12 cellular contexts compared by ENCODE assay signal in genomic region chr3:158443632-158444031, GRCh38.
DNase-seq lines count a peak whose midpoint lies in the region; ATAC-seq and TF ChIP-seq lines count a peak whose summit lies in the region.
"Had no signal": no experiment of that assay in that cellular context is flagged by ENCODE, and none has a peak within 500 bp of the region (broad histone marks: within the 10 kb centered on the region; RNA-seq: fewer than 3 reads in every experiment).

No MANE protein-coding gene starts in this region.

- no peaks in the 10 kb centered on the region for H3K9me3 ChIP-seq in gastrocnemius medialis
- no peaks in the 10 kb centered on the region for H3K9me3 ChIP-seq in effector memory CD4-positive, alpha-beta T cell (ENCODE audit: control insufficient read depth, low read length)

- H3K56ac ChIP-seq in mesendoderm (ENCODE audit: low read length): no peak overlapping the region

- no peak overlapping the region for H4K8ac ChIP-seq in mesendoderm (ENCODE audit: low read depth, low read length)

- H3K4me1 ChIP-seq in gastrocnemius medialis: no peaks in the 10 kb centered on the region
- no peaks in the 10 kb centered on the region for H3K4me1 ChIP-seq in effector memory CD4-positive, alpha-beta T cell (ENCODE audit: control insufficient read depth, insufficient read depth, low read length, poor library complexity, severe bottlenecking)
- no peaks in the 10 kb centered on the region for H3K4me1 ChIP-seq in mesendoderm (ENCODE audit: control insufficient read depth, low read depth, low read length)

- no peak overlapping the region for H2BK15ac ChIP-seq in mesendoderm (replicated peaks; ENCODE audit: low read depth)

- TF ChIP-seq CTCF in GM06990 (IDR thresholded peaks at IDR 0.05; ENCODE audit: insufficient read depth, low read length, poor library complexity, severe bottlenecking): no peak
- TF ChIP-seq CTCF in gastrocnemius medialis (IDR thresholded peaks at IDR 0.05 in 4 of 5, conservative IDR thresholded peaks at IDR 0.05 in 1 of 5): no peak

- H3K27me3 ChIP-seq in GM06990 (replicated peaks; ENCODE audit: control insufficient read depth, insufficient read depth, low read length) (no peaks in the 10 kb centered on the region), gastrocnemius medialis (no peaks in the 10 kb centered on the region), mesendoderm (ENCODE audit: insufficient read depth, low read length, poor library complexity) (no peaks in the 10 kb centered on the region)
- H3K27me3 ChIP-seq in effector memory CD4-positive, alpha-beta T cell (replicated peaks; ENCODE audit: control insufficient read depth, insufficient read depth, low read length, poor library complexity, severe bottlenecking): no peaks in the 10 kb centered on the region
- H3K27me3 ChIP-seq: dorsolateral prefrontal cortex had no signal

- H3K23ac ChIP-seq in mesendoderm (ENCODE audit: low read length): no peak overlapping the region

- no peak overlapping the region for H3K9ac ChIP-seq in mesendoderm (ENCODE audit: low read length)

- H3K79me1 ChIP-seq in mesendoderm (ENCODE audit: low read length): no peaks in the 10 kb centered on the region

- H3K79me2 ChIP-seq in mesendoderm (ENCODE audit: control insufficient read depth, insufficient read depth, low read length): no peaks in the 10 kb centered on the region

- DNase-seq in GM06990 (ENCODE audit: extremely low read depth, insufficient read length) (peak; percentile 21), gastrocnemius medialis (no peak), mesendoderm (no peak)
- no peak for DNase-seq in effector memory CD4-positive, alpha-beta T cell
- no peak for DNase-seq in activated CD4-positive, alpha-beta T cell treated with anti-CD3 and anti-CD28 coated beads for 1 hour
- DNase-seq: dorsolateral prefrontal cortex; HCEC 1CT; NCI-H510A treated with DMSO at 0.1 percent for 48 hours; stimulated activated CD4-positive, alpha-beta T cell treated with anti-CD3 and anti-CD28 coated beads, Interleukin-4, amount 100 ng/mL, for 24 hours had no signal

- no peak overlapping the region for H4K5ac ChIP-seq in mesendoderm (ENCODE audit: low read length)

- no peak overlapping the region for H3K18ac ChIP-seq in mesendoderm (ENCODE audit: low read length)

- no peak overlapping the region for H2AK5ac ChIP-seq in mesendoderm (ENCODE audit: low read length)

- TF ChIP-seq POLR2A in gastrocnemius medialis (IDR thresholded peaks at IDR 0.05): no peak

- no CpG with 5 or more reads among the region's 1 CpG for WGBS in mesendoderm (ENCODE audit: extremely low coverage, insufficient coverage, low lambda C conversion rate)

- no peak overlapping the region for H3K27ac ChIP-seq in gastrocnemius medialis
- no peak overlapping the region for H3K27ac ChIP-seq in effector memory CD4-positive, alpha-beta T cell (ENCODE audit: insufficient read depth, low read length, poor library complexity, severe bottlenecking)
- no peak overlapping the region for H3K27ac ChIP-seq in mesendoderm (ENCODE audit: low read depth, low read length)
- H3K27ac ChIP-seq: dorsolateral prefrontal cortex had no signal

- H3K36me3 ChIP-seq in GM06990 (ENCODE audit: control insufficient read depth, insufficient read depth, low read length) (no peaks in the 10 kb centered on the region), gastrocnemius medialis (no peaks in the 10 kb centered on the region), mesendoderm (ENCODE audit: control insufficient read depth, insufficient read depth, low read length) (no peaks in the 10 kb centered on the region)
- no peaks in the 10 kb centered on the region for H3K36me3 ChIP-seq in effector memory CD4-positive, alpha-beta T cell (ENCODE audit: control insufficient read depth, insufficient read depth, low read length)

- H3K4me2 ChIP-seq in mesendoderm (ENCODE audit: low read length): no peak overlapping the region

- no peak overlapping the region for H3K4me3 ChIP-seq in GM06990 (replicated peaks; ENCODE audit: low read depth, low read length)
- no peak overlapping the region for H3K4me3 ChIP-seq in gastrocnemius medialis
- H3K4me3 ChIP-seq in effector memory CD4-positive, alpha-beta T cell (ENCODE audit: insufficient read depth, low read depth, low read length, poor library complexity, severe bottlenecking): no peak overlapping the region
- H3K4me3 ChIP-seq in mesendoderm (ENCODE audit: low read length): no peak overlapping the region
- H3K4me3 ChIP-seq: dorsolateral prefrontal cortex had no signal

- no peak overlapping the region for H3K4ac ChIP-seq in mesendoderm (ENCODE audit: low read depth, low read length)

- intact Hi-C loops in gastrocnemius medialis (cut with DNase I; ENCODE audit: low total_unique reads): no loop called here

- ATAC-seq in GM18909 (IDR thresholded peaks at IDR 0.05; ENCODE audit: poor library complexity, unreplicated experiment): peak; percentile 97
- peak; percentile 90 for ATAC-seq in GM21825 (IDR thresholded peaks at IDR 0.05; ENCODE audit: unreplicated experiment)
- peak; percentile 87 for ATAC-seq in HG03175 (IDR thresholded peaks at IDR 0.05; ENCODE audit: unreplicated experiment)
- ATAC-seq in gastrocnemius medialis: no peak

- in situ Hi-C loops in gastrocnemius medialis (cut with MboI; ENCODE audit: low sequenced_read_pairs in 4 of 4): no loop called here

- no peak overlapping the region for H2BK5ac ChIP-seq in mesendoderm (ENCODE audit: low read length)

- no peak overlapping the region for H2BK120ac ChIP-seq in mesendoderm (ENCODE audit: low read depth, low read length)

Comparison
In these comparisons a context has a peak if more than half of its experiments do, and no peak if none do; other contexts are left out.
1. ATAC-seq: peak in GM18909 (single experiment), GM21825 (single experiment) and HG03175 (single experiment); none in gastrocnemius medialis (0 of 2).